Comparison of ENCODE assay signal across 2 cellular contexts in genomic region chr1:27026621-27027574, GRCh38.
TF ChIP-seq lines count a peak whose summit lies in the region.

No MANE protein-coding gene starts in this region.

TF ChIP-seq in HepG2, 621 proteins besides CTCF, POLR2A, EP300 and RAD21 (continued from another document):
- TF ChIP-seq ZNF687 (CRISPR knock-in tag; IDR thresholded peaks at IDR 0.05), result peak; percentile 63
- TF ChIP-seq RORA (CRISPR knock-in tag; IDR thresholded peaks at IDR 0.05), result no peak

TF ChIP-seq in WTC11, 78 proteins besides CTCF, POLR2A, EP300 and RAD21 (continued from another document):
- TF ChIP-seq, protein P1, sequence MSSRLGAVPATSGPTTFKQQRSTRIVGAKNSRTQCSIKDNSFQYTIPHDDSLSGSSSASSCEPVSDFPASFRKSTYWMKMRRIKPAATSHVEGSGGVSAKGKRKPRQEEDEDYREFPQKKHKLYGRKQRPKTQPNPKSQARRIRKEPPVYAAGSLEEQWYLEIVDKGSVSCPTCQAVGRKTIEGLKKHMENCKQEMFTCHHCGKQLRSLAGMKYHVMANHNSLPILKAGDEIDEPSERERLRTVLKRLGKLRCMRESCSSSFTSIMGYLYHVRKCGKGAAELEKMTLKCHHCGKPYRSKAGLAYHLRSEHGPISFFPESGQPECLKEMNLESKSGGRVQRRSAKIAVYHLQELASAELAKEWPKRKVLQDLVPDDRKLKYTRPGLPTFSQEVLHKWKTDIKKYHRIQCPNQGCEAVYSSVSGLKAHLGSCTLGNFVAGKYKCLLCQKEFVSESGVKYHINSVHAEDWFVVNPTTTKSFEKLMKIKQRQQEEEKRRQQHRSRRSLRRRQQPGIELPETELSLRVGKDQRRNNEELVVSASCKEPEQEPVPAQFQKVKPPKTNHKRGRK (CRISPR knock-in tag; IDR thresholded peaks at IDR 0.05; ENCODE audit: borderline replicate concordance), result no peak
TF ChIP-seq in WTC11: peak in this region for 3.
